Comparison of ENCODE assay signal across 12 cellular contexts in the genomic region with DNA sequence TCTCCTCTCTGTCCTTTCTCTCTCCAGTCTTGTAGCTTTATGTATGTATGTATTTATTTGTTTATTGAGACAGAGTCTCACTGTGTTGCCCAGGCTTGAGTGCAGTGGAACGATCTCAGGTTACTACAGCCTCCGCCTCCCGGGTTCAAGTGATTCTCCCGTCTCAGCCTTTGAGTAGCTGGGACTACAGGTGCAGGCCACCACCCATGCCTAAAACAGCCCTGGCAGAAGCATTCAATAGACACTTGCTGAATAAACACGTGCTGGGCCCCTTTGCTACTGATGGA. TPM values are rescaled to one million over a fixed set of nuclear protein-coding genes. Genes with fewer than 3 reads are reported as not detected.
DNase-seq lines count a peak whose midpoint lies in the region; ATAC-seq and TF ChIP-seq lines count a peak whose summit lies in the region.
"Had no signal": no experiment of that assay in that cellular context is flagged by ENCODE, and none has a peak within 500 bp of the region (broad histone marks: within the 10 kb centered on the region; RNA-seq: fewer than 3 reads in every experiment).

No MANE protein-coding gene starts in this region.

- no peak for DNase-seq in activated CD8-positive, alpha-beta memory T cell treated with anti-CD3 and anti-CD28 coated beads, Interleukin-2, amount 10 ng/mL, durations not matched to agents 7 days and 5 days
- no peak for DNase-seq in activated CD8-positive, alpha-beta memory T cell treated with anti-CD3 and anti-CD28 coated beads for 24 hours
- DNase-seq in T-cell, result no peak
- DNase-seq in glutamatergic neuron, result no peak
- DNase-seq in stimulated activated effector memory CD8-positive, alpha-beta T cell treated with anti-CD3 and anti-CD28 coated beads, Interleukin-12 subunit alpha, Interleukin-12 subunit beta, amount 100 ng/mL, for 72 hours (ENCODE audit: low spot score in 2 of 2), result no peak
- no peak for DNase-seq in NCI-H446 treated with DMSO at 0.1 percent for 48 hours (lab: John Stamatoyannopoulos, UW)
- DNase-seq in brain microvascular endothelial cell, result no peak
- DNase-seq in germinal center (ENCODE audit: low spot score), result no peak
- DNase-seq: mucosa of descending colon; NCI-H1048; stimulated activated CD4-positive, alpha-beta T cell treated with anti-CD3 and anti-CD28 coated beads, Interleukin-4, amount 100 ng/mL, for 24 hours had no signal

- peaks cover 22% of the 10 kb centered on the region for H3K36me3 ChIP-seq in brain microvascular endothelial cell (replicated peaks)

- ATAC-seq in activated CD8-positive, alpha-beta memory T cell treated with anti-CD3 and anti-CD28 coated beads, Interleukin-2, amount 10 ng/mL, durations not matched to agents 7 days and 5 days, result no peak
- ATAC-seq in T-cell (replicated peaks in 1 of 4), result no peak
- no peak for ATAC-seq in stimulated activated effector memory CD8-positive, alpha-beta T cell treated with anti-CD3 and anti-CD28 coated beads, Interleukin-12 subunit alpha, Interleukin-12 subunit beta, amount 100 ng/mL, for 72 hours
- ATAC-seq: mucosa of descending colon had no signal

- POLR2A ChIA-PET in T-cell (lab: Charles Lee), result no interaction called here

- H3K4me3 Mint-ChIP-seq in activated CD8-positive, alpha-beta memory T cell treated with anti-CD3 and anti-CD28 coated beads, Interleukin-2, amount 10 ng/mL, durations not matched to agents 7 days and 5 days, result peak overlapping the region; percentile 76
- H3K4me3 Mint-ChIP-seq in T-cell (peak overlapping the region; percentile 85 to 88 (median 86)), glutamatergic neuron (ENCODE audit: unreplicated experiment) (peak overlapping the region; percentile 90)
- H3K4me3 Mint-ChIP-seq in stimulated activated effector memory CD8-positive, alpha-beta T cell treated with anti-CD3 and anti-CD28 coated beads, Interleukin-12 subunit alpha, Interleukin-12 subunit beta, amount 100 ng/mL, for 72 hours, result peak overlapping the region; percentile 80

- peaks cover 45% of the 10 kb centered on the region for H3K4me1 Mint-ChIP-seq in activated CD8-positive, alpha-beta memory T cell treated with anti-CD3 and anti-CD28 coated beads, Interleukin-2, amount 10 ng/mL, durations not matched to agents 7 days and 5 days
- H3K4me1 Mint-ChIP-seq in T-cell, result peaks cover 47 to 51% (median 49%) of the 10 kb centered on the region in 3 donors
- H3K4me1 Mint-ChIP-seq in glutamatergic neuron (ENCODE audit: low read depth, unreplicated experiment), result peaks cover 13% of the 10 kb centered on the region
- H3K4me1 Mint-ChIP-seq in stimulated activated effector memory CD8-positive, alpha-beta T cell treated with anti-CD3 and anti-CD28 coated beads, Interleukin-12 subunit alpha, Interleukin-12 subunit beta, amount 100 ng/mL, for 72 hours, result peaks cover 56% of the 10 kb centered on the region

- H3K27ac ChIP-seq in brain microvascular endothelial cell, result no peak overlapping the region
- H3K27ac ChIP-seq: cardiac muscle cell had no signal

- CTCF ChIA-PET in activated CD8-positive, alpha-beta memory T cell treated with anti-CD3 and anti-CD28 coated beads, Interleukin-2, amount 10 ng/mL, durations not matched to agents 7 days and 5 days (lab: Charles Lee), result no interaction called here
- CTCF ChIA-PET in T-cell (lab: Charles Lee), result no interaction called here

- TF ChIP-seq CTCF in glutamatergic neuron (IDR thresholded peaks at IDR 0.05; ENCODE audit: partially characterized antibody, unreplicated experiment) (no peak), brain microvascular endothelial cell (IDR thresholded peaks at IDR 0.05; ENCODE audit: low read depth, low read length, missing control alignments) (no peak)

- H3K27ac Mint-ChIP-seq in activated CD8-positive, alpha-beta memory T cell treated with anti-CD3 and anti-CD28 coated beads, Interleukin-2, amount 10 ng/mL, durations not matched to agents 7 days and 5 days, result no peak overlapping the region
- peak overlapping the region; percentile 19 to 46 for H3K27ac Mint-ChIP-seq in T-cell
- peak overlapping the region; percentile 64 for H3K27ac Mint-ChIP-seq in glutamatergic neuron (ENCODE audit: unreplicated experiment)
- peak overlapping the region; percentile 89 for H3K27ac Mint-ChIP-seq in stimulated activated effector memory CD8-positive, alpha-beta T cell treated with anti-CD3 and anti-CD28 coated beads, Interleukin-12 subunit alpha, Interleukin-12 subunit beta, amount 100 ng/mL, for 72 hours

- no peak overlapping the region for H3K4me3 ChIP-seq in brain microvascular endothelial cell (ENCODE audit: low read depth, low read length)
- H3K4me3 ChIP-seq: mucosa of descending colon had no signal

- no peaks in the 10 kb centered on the region for H3K27me3 Mint-ChIP-seq in activated CD8-positive, alpha-beta memory T cell treated with anti-CD3 and anti-CD28 coated beads, Interleukin-2, amount 10 ng/mL, durations not matched to agents 7 days and 5 days
- H3K27me3 Mint-ChIP-seq in T-cell (no peaks in the 10 kb centered on the region), glutamatergic neuron (ENCODE audit: unreplicated experiment) (peaks cover 4% of the 10 kb centered on the region)

- H3K36me3 Mint-ChIP-seq in activated CD8-positive, alpha-beta memory T cell treated with anti-CD3 and anti-CD28 coated beads, Interleukin-2, amount 10 ng/mL, durations not matched to agents 7 days and 5 days, result peaks cover 27% of the 10 kb centered on the region
- peaks cover 29% of the 10 kb centered on the region for H3K36me3 Mint-ChIP-seq in T-cell
- no peaks in the 10 kb centered on the region for H3K36me3 Mint-ChIP-seq in glutamatergic neuron (ENCODE audit: unreplicated experiment)
- H3K36me3 Mint-ChIP-seq in stimulated activated effector memory CD8-positive, alpha-beta T cell treated with anti-CD3 and anti-CD28 coated beads, Interleukin-12 subunit alpha, Interleukin-12 subunit beta, amount 100 ng/mL, for 72 hours, result peaks cover 70% of the 10 kb centered on the region

- no peaks in the 10 kb centered on the region for H3K9me3 Mint-ChIP-seq in activated CD8-positive, alpha-beta memory T cell treated with anti-CD3 and anti-CD28 coated beads, Interleukin-2, amount 10 ng/mL, durations not matched to agents 7 days and 5 days (ENCODE audit: low read depth)
- H3K9me3 Mint-ChIP-seq in T-cell, result no peaks in the 10 kb centered on the region
- peaks cover 12% of the 10 kb centered on the region for H3K9me3 Mint-ChIP-seq in glutamatergic neuron (ENCODE audit: unreplicated experiment)
- H3K9me3 Mint-ChIP-seq in stimulated activated effector memory CD8-positive, alpha-beta T cell treated with anti-CD3 and anti-CD28 coated beads, Interleukin-12 subunit alpha, Interleukin-12 subunit beta, amount 100 ng/mL, for 72 hours, result no peaks in the 10 kb centered on the region

- H3K27me3 ChIP-seq in brain microvascular endothelial cell (replicated peaks), result no peaks in the 10 kb centered on the region
- H3K27me3 ChIP-seq: cardiac muscle cell had no signal

- in situ Hi-C loops in brain microvascular endothelial cell (cut with HindIII; ENCODE audit: low pct_ligation_motif_present, low sequenced_read_pairs), result no loop called here

RNA-seq across cellular contexts. Expression of gene KIAA2013, which starts 2.5 kb away (rescaled TPM):
- 10 to 100 TPM; 44.2 to 44.6 TPM for total RNA-seq in activated CD8-positive, alpha-beta memory T cell treated with anti-CD3 and anti-CD28 coated beads, Interleukin-2, amount 10 ng/mL, durations not matched to agents 7 days and 5 days
- total RNA-seq in T-cell (10 to 100 TPM; 15.9 to 40.0 (median 35.4) TPM), glutamatergic neuron (ENCODE audit: unreplicated experiment) (35.7 TPM)

RNA-seq across cellular contexts. Expression of gene PLOD1, which starts 10.7 kb away (rescaled TPM):
- 10 to 100 TPM; 17.6 to 20.8 TPM for total RNA-seq in activated CD8-positive, alpha-beta memory T cell treated with anti-CD3 and anti-CD28 coated beads, Interleukin-2, amount 10 ng/mL, durations not matched to agents 7 days and 5 days
- 1 to 10 TPM; 2.6 to 6.9 (median 4.6) TPM for total RNA-seq in T-cell
- 113 TPM for total RNA-seq in glutamatergic neuron (ENCODE audit: unreplicated experiment)

RNA-seq across cellular contexts. Expression of gene MFN2, which starts 56.5 kb away (rescaled TPM):
- total RNA-seq in activated CD8-positive, alpha-beta memory T cell treated with anti-CD3 and anti-CD28 coated beads, Interleukin-2, amount 10 ng/mL, durations not matched to agents 7 days and 5 days, result 10 to 100 TPM; 57.7 to 67.5 TPM
- total RNA-seq in T-cell, result 10 to 100 TPM; 38.0 to 47.0 (median 40.7) TPM
- 61.9 TPM for total RNA-seq in glutamatergic neuron (ENCODE audit: unreplicated experiment)
